ENCODE assay signal across 18 cellular contexts in the genomic region with DNA sequence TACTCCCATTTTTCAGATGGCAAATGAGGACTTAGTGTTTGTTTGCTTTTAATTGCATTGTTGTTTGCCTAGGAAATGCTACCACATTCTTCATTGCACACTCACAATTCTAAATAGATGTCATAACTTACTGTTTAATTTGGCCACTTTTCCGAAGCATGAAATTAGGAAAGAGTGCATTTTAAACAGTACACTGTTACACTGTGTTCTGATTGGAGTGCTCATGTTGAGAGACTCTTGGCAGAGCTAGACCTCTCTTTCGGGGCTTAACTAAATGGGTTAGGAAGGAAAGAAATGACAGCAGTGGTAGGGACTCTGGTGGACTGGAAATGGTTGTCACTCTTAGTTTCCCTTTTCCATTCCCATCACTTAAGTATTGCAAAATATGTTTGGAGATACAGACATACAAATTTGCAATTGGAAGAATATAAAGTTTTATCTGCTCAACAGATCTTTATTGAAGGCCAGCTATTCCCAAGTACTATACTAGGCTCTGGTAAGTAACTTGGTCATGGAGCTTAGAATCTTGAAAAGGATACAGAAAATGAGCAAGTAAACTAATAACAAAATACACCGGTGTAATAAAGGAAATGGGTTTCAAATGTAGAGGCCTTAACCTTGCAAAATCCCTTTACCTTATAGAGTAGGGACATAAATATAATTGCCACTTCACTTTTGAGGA.
DNase-seq lines count a peak whose midpoint lies in the region; ATAC-seq, FAIRE-seq and TF ChIP-seq lines count a peak whose summit lies in the region.
"Had no signal": no experiment of that assay in that cellular context is flagged by ENCODE, and none has a peak within 500 bp of the region (broad histone marks: within the 10 kb centered on the region; RNA-seq: fewer than 3 reads in every experiment).

No MANE protein-coding gene starts in this region.

- peak overlapping the region; percentile 19 for H3K9ac ChIP-seq in adipocyte (ENCODE audit: low read length)

- ATAC-seq in right lobe of liver (peak; percentile 89 to 98 (median 92)), GM18909 (IDR thresholded peaks at IDR 0.05; ENCODE audit: poor library complexity, unreplicated experiment) (no peak), GM19467 (IDR thresholded peaks at IDR 0.05; ENCODE audit: unreplicated experiment) (no peak)
- ATAC-seq: Right ventricle myocardium inferior had no signal

- H3K36me3 ChIP-seq in adipocyte (ENCODE audit: control insufficient read depth, insufficient read depth, low read length, severe bottlenecking), result peaks cover 38% of the 10 kb centered on the region
- no peaks in the 10 kb centered on the region for H3K36me3 ChIP-seq in right lobe of liver

- H3K4me3 ChIP-seq in adipocyte (ENCODE audit: low read length), result peak overlapping the region; percentile 47
- H3K4me3 ChIP-seq in right lobe of liver, result no peak overlapping the region
- H3K4me3 ChIP-seq: SK-N-MC had no signal

- DNase-seq in H54 (ENCODE audit: insufficient read length, low spot score), result no peak
- peak; percentile 85 for DNase-seq in adipocyte (ENCODE audit: low read depth)
- peak in 1 of 3 donors; percentile 62 for DNase-seq in right lobe of liver
- DNase-seq in GM19238 (ENCODE audit: insufficient read length, low spot score), result no peak
- DNase-seq in occipital lobe (lab: John Stamatoyannopoulos, UW), result no peak
- DNase-seq: CD4-positive, alpha-beta T cell; DND-41; GF-D8; Karpas-422; NCI-H1436 treated with DMSO at 0.1 percent for 48 hours; NCI-H2107; NCI-H226; NCI-H526 had no signal

- H3K27ac ChIP-seq in 22Rv1, result peak overlapping the region; percentile 76
- H3K27ac ChIP-seq in right lobe of liver, result peak overlapping the region; percentile 15 to 72 (median 58)
- H3K27ac ChIP-seq: SK-N-MC had no signal

- H3K4me1 ChIP-seq in adipocyte (ENCODE audit: control insufficient read depth, insufficient read depth, low read length), result peaks cover 51% of the 10 kb centered on the region
- H3K4me1 ChIP-seq in right lobe of liver, result peaks cover 0 to 64% (median 15%) of the 10 kb centered on the region in 4 donors

- WGBS in right lobe of liver (ENCODE audit: insufficient coverage, low coverage, low lambda C conversion rate, missing lambda C conversion rate), result 17% methylated on average over 3 of the region's 3 CpGs

- TF ChIP-seq POLR2A in H54 (IDR thresholded peaks at IDR 0.05; ENCODE audit: low read depth, low read length) (no peak), right lobe of liver (IDR thresholded peaks at IDR 0.05) (peak; percentile 60)

- H3K9me3 ChIP-seq in adipocyte (ENCODE audit: control insufficient read depth, low read length), result no peaks in the 10 kb centered on the region
- no peaks in the 10 kb centered on the region for H3K9me3 ChIP-seq in right lobe of liver

- no peak for TF ChIP-seq CTCF in 22Rv1 (IDR thresholded peaks at IDR 0.05)
- TF ChIP-seq CTCF in right lobe of liver (IDR thresholded peaks at IDR 0.05), result peak in 1 of 4 donors; percentile 3

- intact Hi-C loops in right lobe of liver (cut with DNase I), result no loop called here

- H3K27me3 ChIP-seq in adipocyte (replicated peaks; ENCODE audit: control insufficient read depth, insufficient read depth, low read length) (no peaks in the 10 kb centered on the region), right lobe of liver (no peaks in the 10 kb centered on the region)

- FAIRE-seq in H54 (lab: Jason Lieb, UNC), result peak; percentile 57

Comparison
In these comparisons a context has a peak if more than half of its experiments do, and no peak if none do; other contexts are left out.
1. ATAC-seq: peak in right lobe of liver (4 of 4); none in GM18909 (single experiment) and GM19467 (single experiment).